ENCODE assay signal across 1 cellular context in genomic region chr18:48541026-48541746, GRCh38.
TF ChIP-seq lines count a peak whose summit lies in the region.

No MANE protein-coding gene starts in this region.

TF ChIP-seq in HEK293, 187 proteins besides CTCF, POLR2A, EP300 and RAD21 (continued from another document):
- TF ChIP-seq REST (tag by site-specific recombination; IDR thresholded peaks at IDR 0.05) (0 out of 2 replicates have a peak, but pooled peaks have one; percentile 3), ZBTB20 (tag by site-specific recombination; IDR thresholded peaks at IDR 0.05) (peak; percentile 79), ZFP37 (tag by site-specific recombination; IDR thresholded peaks at IDR 0.05) (0 out of 2 replicates have a peak, but pooled peaks have one; percentile 11), ZXDB (tag by site-specific recombination; IDR thresholded peaks at IDR 0.05) (peak; percentile 36; the same call in 1 of the 2 replicates), ZNF561 (tag by site-specific recombination; IDR thresholded peaks at IDR 0.05; ENCODE audit: borderline replicate concordance) (no peak), IKZF3 (tag by site-specific recombination; IDR thresholded peaks at IDR 0.05) (peak; percentile 58), ZNF596 (tag by site-specific recombination; IDR thresholded peaks at IDR 0.05) (no peak), KLF10 (tag by site-specific recombination; IDR thresholded peaks at IDR 0.05) (0 out of 2 replicates have a peak, but pooled peaks have one; percentile 11), GLIS1 (tag by site-specific recombination; IDR thresholded peaks at IDR 0.05) (no peak), GLIS2 (tag by site-specific recombination; IDR thresholded peaks at IDR 0.05) (peak; percentile 60; the same call in 1 of the 2 replicates), KLF1 (tag by site-specific recombination; IDR thresholded peaks at IDR 0.05) (peak; percentile 66), ZBTB8A (tag by site-specific recombination; IDR thresholded peaks at IDR 0.05) (peak; percentile 73)
- TF ChIP-seq, protein P1, sequence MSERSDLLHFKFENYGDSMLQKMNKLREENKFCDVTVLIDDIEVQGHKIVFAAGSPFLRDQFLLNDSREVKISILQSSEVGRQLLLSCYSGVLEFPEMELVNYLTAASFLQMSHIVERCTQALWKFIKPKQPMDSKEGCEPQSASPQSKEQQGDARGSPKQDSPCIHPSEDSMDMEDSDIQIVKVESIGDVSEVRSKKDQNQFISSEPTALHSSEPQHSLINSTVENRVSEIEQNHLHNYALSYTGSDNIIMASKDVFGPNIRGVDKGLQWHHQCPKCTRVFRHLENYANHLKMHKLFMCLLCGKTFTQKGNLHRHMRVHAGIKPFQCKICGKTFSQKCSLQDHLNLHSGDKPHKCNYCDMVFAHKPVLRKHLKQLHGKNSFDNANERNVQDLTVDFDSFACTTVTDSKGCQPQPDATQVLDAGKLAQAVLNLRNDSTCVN (tag by site-specific recombination; optimal IDR thresholded peaks at IDR 0.05): peak; percentile 94
- TF ChIP-seq, protein P2, sequence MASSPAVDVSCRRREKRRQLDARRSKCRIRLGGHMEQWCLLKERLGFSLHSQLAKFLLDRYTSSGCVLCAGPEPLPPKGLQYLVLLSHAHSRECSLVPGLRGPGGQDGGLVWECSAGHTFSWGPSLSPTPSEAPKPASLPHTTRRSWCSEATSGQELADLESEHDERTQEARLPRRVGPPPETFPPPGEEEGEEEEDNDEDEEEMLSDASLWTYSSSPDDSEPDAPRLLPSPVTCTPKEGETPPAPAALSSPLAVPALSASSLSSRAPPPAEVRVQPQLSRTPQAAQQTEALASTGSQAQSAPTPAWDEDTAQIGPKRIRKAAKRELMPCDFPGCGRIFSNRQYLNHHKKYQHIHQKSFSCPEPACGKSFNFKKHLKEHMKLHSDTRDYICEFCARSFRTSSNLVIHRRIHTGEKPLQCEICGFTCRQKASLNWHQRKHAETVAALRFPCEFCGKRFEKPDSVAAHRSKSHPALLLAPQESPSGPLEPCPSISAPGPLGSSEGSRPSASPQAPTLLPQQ (tag by site-specific recombination; IDR thresholded peaks at IDR 0.05): 0 out of 2 replicates have a peak, but pooled peaks have one; percentile 18
- TF ChIP-seq, protein P3, sequence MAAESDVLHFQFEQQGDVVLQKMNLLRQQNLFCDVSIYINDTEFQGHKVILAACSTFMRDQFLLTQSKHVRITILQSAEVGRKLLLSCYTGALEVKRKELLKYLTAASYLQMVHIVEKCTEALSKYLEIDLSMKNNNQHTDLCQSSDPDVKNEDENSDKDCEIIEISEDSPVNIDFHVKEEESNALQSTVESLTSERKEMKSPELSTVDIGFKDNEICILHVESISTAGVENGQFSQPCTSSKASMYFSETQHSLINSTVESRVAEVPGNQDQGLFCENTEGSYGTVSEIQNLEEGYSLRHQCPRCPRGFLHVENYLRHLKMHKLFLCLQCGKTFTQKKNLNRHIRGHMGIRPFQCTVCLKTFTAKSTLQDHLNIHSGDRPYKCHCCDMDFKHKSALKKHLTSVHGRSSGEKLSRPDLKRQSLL (tag by site-specific recombination; IDR thresholded peaks at IDR 0.05): peak; percentile 97
TF ChIP-seq in HEK293: peak in this region for 17.
